8 cellular contexts compared by ENCODE assay signal in the genomic region with DNA sequence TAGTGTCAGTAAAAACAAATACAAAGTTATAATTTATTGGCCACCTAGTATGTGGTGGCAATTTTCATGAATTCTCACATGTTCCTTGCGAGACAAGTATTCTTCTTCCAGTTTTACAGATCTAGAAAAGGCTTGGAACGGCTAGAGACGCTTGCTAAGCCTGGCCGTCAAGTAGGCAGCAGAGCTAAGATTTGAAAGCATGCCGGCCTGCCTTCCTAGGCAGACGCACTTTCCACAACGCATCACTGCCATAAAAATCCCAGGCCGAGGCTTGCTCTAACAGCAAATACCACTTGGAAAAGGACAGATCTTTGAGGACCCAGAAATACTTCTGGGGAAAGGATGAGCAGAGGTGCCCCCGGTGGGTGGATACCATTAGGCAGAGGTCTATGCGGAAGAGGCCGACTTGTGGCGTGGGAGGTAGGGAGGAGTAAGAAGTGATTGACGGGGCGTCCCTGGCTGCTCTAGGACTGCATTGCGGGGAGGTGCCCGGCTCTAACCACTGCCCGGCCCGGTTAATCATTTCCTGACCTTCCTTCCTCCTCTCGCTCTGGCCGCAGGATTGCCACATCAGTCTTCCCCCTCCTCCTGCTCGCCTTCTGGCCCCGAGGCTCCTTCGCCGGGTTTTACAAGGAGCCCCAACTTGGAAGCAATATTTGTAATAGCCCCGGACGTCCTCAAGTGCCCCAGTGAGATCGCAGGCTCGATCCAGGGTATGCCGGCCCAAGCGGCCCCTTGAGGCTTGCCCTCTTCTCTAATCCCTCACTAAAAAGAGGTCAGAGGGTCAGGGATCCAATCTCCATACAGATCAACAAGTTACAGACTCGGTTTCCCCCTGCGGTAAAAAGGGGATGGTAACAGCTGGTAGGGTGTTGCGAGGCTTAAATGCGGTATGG. TPM values are rescaled to one million over a fixed set of nuclear protein-coding genes. Genes with fewer than 3 reads are reported as not detected.
DNase-seq lines count a peak whose midpoint lies in the region; ATAC-seq and TF ChIP-seq lines count a peak whose summit lies in the region.

No MANE protein-coding gene starts in this region.

- H3K4me1 ChIP-seq in tibial artery = peaks cover 0 to 56% (median 42%) of the 10 kb centered on the region in 4 donors

- no peaks in the 10 kb centered on the region for H3K9me3 ChIP-seq in tibial artery

- TF ChIP-seq CTCF in omental fat pad (IDR thresholded peaks at IDR 0.05) (no peak), tibial artery (IDR thresholded peaks at IDR 0.05) (peak in 1 of 2 experiments; percentile 5)

- intact Hi-C loops in tibial artery (cut with DNase I; ENCODE audit: low total_unique reads) = loop anchor here (5.0 kb wide), 1 partner anchor 94 kb away; the partner anchor contains the start of gene FBXL22

- peaks cover 0 to 1% of the 10 kb centered on the region in 2 donors for H3K27me3 ChIP-seq in tibial artery

- H3K36me3 ChIP-seq in tibial artery = no peaks in the 10 kb centered on the region

- H3K27ac ChIP-seq in tibial artery = peak overlapping the region; percentile 89 to 98

- peak; percentile 88 for DNase-seq in RPMI7951 (ENCODE audit: low read depth)
- DNase-seq in activated gamma-delta T cell (lab: John Stamatoyannopoulos, UW) = peak; percentile 31
- DNase-seq in glomerular visceral epithelial cell (ENCODE audit: extremely low spot score) = peak; percentile 99
- peak; percentile 74 for DNase-seq in omental fat pad (ENCODE audit: low spot score)
- peak; percentile 93 to 94 for DNase-seq in tibial artery
- DNase-seq in NCI-H1105 (lab: John Stamatoyannopoulos, UW) = no peak

- ATAC-seq in GM18873 (IDR thresholded peaks at IDR 0.05; ENCODE audit: low FRiP score, unreplicated experiment) (peak; percentile 45), HG03103 (IDR thresholded peaks at IDR 0.05; ENCODE audit: low read depth, unreplicated experiment) (peak; percentile 41), omental fat pad (ENCODE audit: low FRiP score) (peak; percentile 66)

- peak overlapping the region; percentile 84 to 93 for H3K4me3 ChIP-seq in tibial artery

RNA-seq across cellular contexts. Expression of gene USP3, which starts 1.3 kb away (rescaled TPM):
- total RNA-seq in RPMI7951 (2014; rRNA removed; shearing (Covaris generic)) = 28.2 and 39.3 TPM in 2 replicates
- 10 to 100 TPM; 40.4 to 66.2 (median 56.0) TPM for total RNA-seq in omental fat pad
